In the genomic region with DNA sequence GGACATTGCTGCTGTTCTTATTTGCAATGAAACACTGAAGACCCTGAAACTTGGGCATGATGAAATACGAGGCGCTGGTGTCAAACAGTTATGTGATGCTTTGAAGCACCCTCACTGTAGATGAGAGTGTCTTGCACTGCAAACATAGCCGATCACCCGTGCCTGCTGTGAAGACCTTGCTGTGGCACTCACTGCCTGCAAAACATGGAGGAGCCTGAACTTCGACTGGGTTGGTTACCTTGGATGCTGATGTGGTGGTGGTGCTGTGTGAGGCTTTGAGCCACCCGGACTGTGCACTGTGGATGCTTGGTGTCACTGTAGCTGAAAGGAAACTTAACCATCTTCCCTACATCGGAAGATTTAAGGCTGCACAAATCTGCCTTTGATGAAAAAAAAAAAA, we compare ENCODE assay signal across 39 cellular contexts.
"Had no signal": no experiment of that assay in that cellular context is flagged by ENCODE, and none has a peak within 500 bp of the region (broad histone marks: within the 10 kb centered on the region; RNA-seq: fewer than 3 reads in every experiment).

No MANE protein-coding gene starts in this region.

- H3K27ac ChIP-seq: adrenal gland, ascending aorta, body of pancreas, brain microvascular endothelial cell, breast epithelium, cardiac muscle cell had no signal

- H3K36me3 ChIP-seq: adrenal gland, ascending aorta, brain microvascular endothelial cell, breast epithelium, cardiac muscle cell had no signal

- H3K27me3 Mint-ChIP-seq: activated naive CD4-positive, alpha-beta T cell treated with anti-CD3 and anti-CD28 coated beads, Interleukin-2, amount 10 ng/mL, durations not matched to agents 7 days and 5 days; activated naive CD4-positive, alpha-beta T cell treated with anti-CD3 and anti-CD28 coated beads, Interleukin-2, amount 50 U/mL, for 24 hours; activated naive CD8-positive, alpha-beta T cell; activated naive CD8-positive, alpha-beta T cell treated with anti-CD3 and anti-CD28 coated beads, Interleukin-2, amount 10 ng/mL, durations not matched to agents 7 days and 5 days; activated naive CD8-positive, alpha-beta T cell treated with anti-CD3 and anti-CD28 coated beads, Interleukin-2, amount 50 U/mL, for 24 hours had no signal

- H3K36me3 Mint-ChIP-seq: activated naive CD4-positive, alpha-beta T cell treated with anti-CD3 and anti-CD28 coated beads, Interleukin-2, amount 10 ng/mL, durations not matched to agents 7 days and 5 days; activated naive CD4-positive, alpha-beta T cell treated with anti-CD3 and anti-CD28 coated beads, Interleukin-2, amount 50 U/mL, for 24 hours; activated naive CD8-positive, alpha-beta T cell; activated naive CD8-positive, alpha-beta T cell treated with anti-CD3 and anti-CD28 coated beads for 36 hours; activated naive CD8-positive, alpha-beta T cell treated with anti-CD3 and anti-CD28 coated beads, Interleukin-2, amount 10 ng/mL, durations not matched to agents 7 days and 5 days; brain had no signal

- ATAC-seq: activated naive CD4-positive, alpha-beta T cell treated with anti-CD3 and anti-CD28 coated beads, Interleukin-2, amount 50 U/mL, for 72 hours; activated naive CD8-positive, alpha-beta T cell treated with anti-CD3 and anti-CD28 coated beads, Interleukin-2, amount 50 U/mL, for 24 hours; activated T-cell treated with anti-CD3 and anti-CD28 coated beads, Interleukin-2, amount 50 U/mL, for 4 hours; activated T-cell treated with anti-CD3 and anti-CD28 coated beads, Interleukin-2, amount 50 U/mL, for 72 hours; activated T-helper 17 cell treated with anti-CD3 and anti-CD28 coated beads, Interleukin-2, amount 50 U/mL, for 72 hours; body of pancreas had no signal

- H3K4me3 Mint-ChIP-seq: activated naive CD4-positive, alpha-beta T cell treated with anti-CD3 and anti-CD28 coated beads for 36 hours; activated naive CD4-positive, alpha-beta T cell treated with anti-CD3 and anti-CD28 coated beads, Interleukin-2, amount 10 ng/mL, durations not matched to agents 7 days and 5 days; activated naive CD4-positive, alpha-beta T cell treated with anti-CD3 and anti-CD28 coated beads, Interleukin-2, amount 50 U/mL, for 24 hours; activated naive CD8-positive, alpha-beta T cell; activated naive CD8-positive, alpha-beta T cell treated with anti-CD3 and anti-CD28 coated beads for 36 hours; activated naive CD8-positive, alpha-beta T cell treated with anti-CD3 and anti-CD28 coated beads, Interleukin-2, amount 10 ng/mL, durations not matched to agents 7 days and 5 days; activated naive CD8-positive, alpha-beta T cell treated with anti-CD3 and anti-CD28 coated beads, Interleukin-2, amount 50 U/mL, for 24 hours; activated T-cell treated with anti-CD3 and anti-CD28 coated beads, Interleukin-2, amount 50 U/mL, for 24 hours; activated T-cell treated with anti-CD3 and anti-CD28 coated beads, Interleukin-2, amount 50 U/mL, for 4 hours; activated T-cell treated with anti-CD3 and anti-CD28 coated beads, Interleukin-2, amount 50 U/mL, for 72 hours; activated T-helper 1 cell treated with anti-CD3 and anti-CD28 coated beads, Interleukin-12 subunit alpha, Interleukin-12 subunit beta, Interleukin-2, Interleukin-4 antibody, amounts not matched to agents 30 ng/mL and 10 ng/mL and 1 ng/mL, durations not matched to agents 14 hours and 24 hours and 36 hours; activated T-helper 17 cell treated with anti-CD3 and anti-CD28 coated beads, Interleukin-2, amount 50 U/mL, for 72 hours; brain; central memory CD8-positive, alpha-beta T cell had no signal

- H3K4me1 Mint-ChIP-seq: activated naive CD4-positive, alpha-beta T cell treated with anti-CD3 and anti-CD28 coated beads, Interleukin-2, amount 10 ng/mL, durations not matched to agents 7 days and 5 days; activated naive CD4-positive, alpha-beta T cell treated with anti-CD3 and anti-CD28 coated beads, Interleukin-2, amount 50 U/mL, for 24 hours; activated naive CD8-positive, alpha-beta T cell treated with anti-CD3 and anti-CD28 coated beads for 36 hours; activated naive CD8-positive, alpha-beta T cell treated with anti-CD3 and anti-CD28 coated beads, Interleukin-2, amount 10 ng/mL, durations not matched to agents 7 days and 5 days; activated naive CD8-positive, alpha-beta T cell treated with anti-CD3 and anti-CD28 coated beads, Interleukin-2, amount 50 U/mL, for 24 hours; activated T-helper 17 cell treated with anti-CD3 and anti-CD28 coated beads, Interleukin-2, amount 50 U/mL, for 72 hours; brain; central memory CD8-positive, alpha-beta T cell had no signal

- H3K4me3 ChIP-seq: adrenal gland, ascending aorta, body of pancreas, breast epithelium, cardiac muscle cell had no signal

- H3K9me3 Mint-ChIP-seq: central memory CD8-positive, alpha-beta T cell had no signal

- FAIRE-seq: astrocyte had no signal

- H3K4me1 ChIP-seq: adrenal gland, ascending aorta, body of pancreas, breast epithelium had no signal

- DNase-seq: activated effector memory CD4-positive, alpha-beta T cell treated with anti-CD3 and anti-CD28 coated beads, Interleukin-2, amount 50 U/mL, for 16 hours; activated effector memory CD4-positive, alpha-beta T cell treated with Interleukin-2 at 50 U/mL for 16 hours; activated gamma-delta T cell; activated gamma-delta T cell treated with Interleukin-2 at 50 U/mL for 16 hours; activated naive CD4-positive, alpha-beta T cell; activated naive CD4-positive, alpha-beta T cell treated with anti-CD3 and anti-CD28 coated beads for 36 hours; activated naive CD4-positive, alpha-beta T cell treated with anti-CD3 and anti-CD28 coated beads, Interleukin-2, amount 10 ng/mL, durations not matched to agents 7 days and 5 days; activated naive CD4-positive, alpha-beta T cell treated with anti-CD3 and anti-CD28 coated beads, Interleukin-2, amount 50 U/mL, for 16 hours; activated naive CD4-positive, alpha-beta T cell treated with Interleukin-2 at 50 U/mL for 16 hours; activated naive CD8-positive, alpha-beta T cell treated with anti-CD3 and anti-CD28 coated beads for 36 hours; activated naive CD8-positive, alpha-beta T cell treated with anti-CD3 and anti-CD28 coated beads, Interleukin-2, amount 10 ng/mL, durations not matched to agents 7 days and 5 days; activated naive CD8-positive, alpha-beta T cell treated with anti-CD3 and anti-CD28 coated beads, Interleukin-2, amount 50 U/mL, for 24 hours; activated T-cell treated with anti-CD3 and anti-CD28 coated beads, Interleukin-2, amount 50 U/mL, for 1 hour; activated T-cell treated with anti-CD3 and anti-CD28 coated beads, Interleukin-2, amount 50 U/mL, for 24 hours; activated T-cell treated with anti-CD3 and anti-CD28 coated beads, Interleukin-2, amount 50 U/mL, for 4 hours; activated T-cell treated with anti-CD3 and anti-CD28 coated beads, Interleukin-2, amount 50 U/mL, for 48 hours; activated T-cell treated with anti-CD3 and anti-CD28 coated beads, Interleukin-2, amount 50 U/mL, for 72 hours; adrenal gland; amniotic stem cell; amygdala; anterior cingulate cortex; aorta; body of pancreas; brain microvascular endothelial cell; caudate nucleus; central memory CD4-positive, alpha-beta T cell; cerebellar nuclear complex had no signal

- H3K9me3 ChIP-seq: body of pancreas had no signal

- H3K27me3 ChIP-seq: adrenal gland, ascending aorta, body of pancreas, brain microvascular endothelial cell, breast epithelium, cardiac muscle cell had no signal

- H3K27ac Mint-ChIP-seq: activated naive CD4-positive, alpha-beta T cell treated with anti-CD3 and anti-CD28 coated beads for 36 hours; activated naive CD4-positive, alpha-beta T cell treated with anti-CD3 and anti-CD28 coated beads, Interleukin-2, amount 10 ng/mL, durations not matched to agents 7 days and 5 days; activated naive CD4-positive, alpha-beta T cell treated with anti-CD3 and anti-CD28 coated beads, Interleukin-2, amount 50 U/mL, for 24 hours; activated naive CD4-positive, alpha-beta T cell treated with anti-CD3 and anti-CD28 coated beads, Interleukin-2, amount 50 U/mL, for 72 hours; activated naive CD8-positive, alpha-beta T cell; activated naive CD8-positive, alpha-beta T cell treated with anti-CD3 and anti-CD28 coated beads for 36 hours; activated naive CD8-positive, alpha-beta T cell treated with anti-CD3 and anti-CD28 coated beads, Interleukin-2, amount 10 ng/mL, durations not matched to agents 7 days and 5 days; activated naive CD8-positive, alpha-beta T cell treated with anti-CD3 and anti-CD28 coated beads, Interleukin-2, amount 50 U/mL, for 24 hours; activated T-cell treated with anti-CD3 and anti-CD28 coated beads, Interleukin-2, amount 50 U/mL, for 24 hours; activated T-cell treated with anti-CD3 and anti-CD28 coated beads, Interleukin-2, amount 50 U/mL, for 72 hours; activated T-helper 1 cell treated with anti-CD3 and anti-CD28 coated beads, Interleukin-12 subunit alpha, Interleukin-12 subunit beta, Interleukin-2, Interleukin-4 antibody, amounts not matched to agents 30 ng/mL and 10 ng/mL and 1 ng/mL, durations not matched to agents 14 hours and 24 hours and 36 hours; activated T-helper 17 cell treated with anti-CD3 and anti-CD28 coated beads, Interleukin-2, amount 50 U/mL, for 72 hours; activated T-helper 2 cell treated with anti-CD3 and anti-CD28 coated beads, Interferon-gamma antibody, Interleukin-2, Interleukin-4, amounts not matched to agents 10 μg/mL and 5 μg/mL and 100 μg/mL, durations not matched to agents 14 hours and 24 hours and 36 hours; brain had no signal
